2 cellular contexts compared by ENCODE assay signal in the genomic region with DNA sequence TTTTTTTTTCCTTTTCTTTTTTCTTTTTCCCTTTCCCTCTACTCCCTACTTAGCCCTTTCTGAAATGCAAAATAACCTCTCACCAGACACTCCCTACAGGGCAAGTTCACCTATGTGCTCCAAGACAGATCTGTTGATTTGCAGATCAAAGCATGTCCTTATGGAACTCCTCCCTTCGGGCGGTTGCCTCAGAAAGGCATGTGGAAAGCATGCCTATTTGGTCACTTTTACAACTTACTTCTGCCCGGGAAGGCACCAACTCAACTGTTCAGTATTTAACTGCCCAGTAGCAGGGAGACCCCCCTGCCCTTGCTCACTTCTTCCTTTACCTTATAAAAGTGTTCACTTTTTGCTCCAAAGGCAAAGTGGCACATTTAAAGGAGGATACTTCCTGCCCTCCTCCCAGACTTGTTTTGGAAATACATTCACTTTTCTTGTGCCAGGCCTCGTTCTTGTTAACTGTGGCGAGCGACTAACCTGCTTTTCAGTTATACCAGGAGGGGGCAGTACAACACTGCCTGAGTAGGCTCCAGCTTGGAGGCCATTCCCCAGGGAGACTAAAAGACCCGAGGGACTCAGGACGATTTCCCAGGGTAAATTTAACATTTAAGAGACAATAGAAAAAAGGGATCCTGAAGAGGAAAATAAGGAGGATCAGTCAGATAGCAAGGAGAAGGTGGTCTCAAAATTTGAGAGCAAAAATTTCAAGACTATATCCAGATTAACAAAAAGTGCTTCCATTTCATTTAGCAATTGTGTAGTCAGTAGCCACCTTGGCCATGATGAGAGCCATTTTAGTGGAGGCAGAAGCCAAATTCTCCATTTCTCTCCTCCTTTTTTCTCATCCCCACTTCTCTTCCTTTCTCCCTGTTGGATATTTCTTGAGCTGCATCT.
A peak's percentile ranks its signal among the peaks of the same experiment; 100 is the strongest.
TF ChIP-seq lines count a peak whose summit lies in the region.

No MANE protein-coding gene starts in this region.

TF ChIP-seq in HEK293, 187 proteins besides CTCF, POLR2A, EP300 and RAD21 (continued from another document):
- TF ChIP-seq, protein P1, sequence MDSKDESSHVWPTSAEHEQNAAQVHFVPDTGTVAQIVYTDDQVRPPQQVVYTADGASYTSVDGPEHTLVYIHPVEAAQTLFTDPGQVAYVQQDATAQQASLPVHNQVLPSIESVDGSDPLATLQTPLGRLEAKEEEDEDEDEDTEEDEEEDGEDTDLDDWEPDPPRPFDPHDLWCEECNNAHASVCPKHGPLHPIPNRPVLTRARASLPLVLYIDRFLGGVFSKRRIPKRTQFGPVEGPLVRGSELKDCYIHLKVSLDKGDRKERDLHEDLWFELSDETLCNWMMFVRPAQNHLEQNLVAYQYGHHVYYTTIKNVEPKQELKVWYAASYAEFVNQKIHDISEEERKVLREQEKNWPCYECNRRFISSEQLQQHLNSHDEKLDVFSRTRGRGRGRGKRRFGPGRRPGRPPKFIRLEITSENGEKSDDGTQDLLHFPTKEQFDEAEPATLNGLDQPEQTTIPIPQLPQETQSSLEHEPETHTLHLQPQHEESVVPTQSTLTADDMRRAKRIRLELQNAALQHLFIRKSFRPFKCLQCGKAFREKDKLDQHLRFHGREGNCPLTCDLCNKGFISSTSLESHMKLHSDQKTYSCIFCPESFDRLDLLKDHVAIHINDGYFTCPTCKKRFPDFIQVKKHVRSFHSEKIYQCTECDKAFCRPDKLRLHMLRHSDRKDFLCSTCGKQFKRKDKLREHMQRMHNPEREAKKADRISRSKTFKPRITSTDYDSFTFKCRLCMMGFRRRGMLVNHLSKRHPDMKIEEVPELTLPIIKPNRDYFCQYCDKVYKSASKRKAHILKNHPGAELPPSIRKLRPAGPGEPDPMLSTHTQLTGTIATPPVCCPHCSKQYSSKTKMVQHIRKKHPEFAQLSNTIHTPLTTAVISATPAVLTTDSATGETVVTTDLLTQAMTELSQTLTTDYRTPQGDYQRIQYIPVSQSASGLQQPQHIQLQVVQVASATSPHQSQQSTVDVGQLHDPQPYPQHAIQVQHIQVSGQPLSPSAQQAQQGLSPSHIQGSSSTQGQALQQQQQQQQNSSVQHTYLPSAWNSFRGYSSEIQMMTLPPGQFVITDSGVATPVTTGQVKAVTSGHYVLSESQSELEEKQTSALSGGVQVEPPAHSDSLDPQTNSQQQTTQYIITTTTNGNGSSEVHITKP (tag by site-specific recombination; IDR thresholded peaks at IDR 0.05), result peak; percentile 72
- TF ChIP-seq ZNF423 (tag by site-specific recombination; IDR thresholded peaks at IDR 0.05) (peak; percentile 68), ZNF558 (tag by site-specific recombination; IDR thresholded peaks at IDR 0.05) (no peak), ZBTB17 (tag by site-specific recombination; IDR thresholded peaks at IDR 0.05) (peak; percentile 74), ZBTB8A (tag by site-specific recombination; IDR thresholded peaks at IDR 0.05) (no peak), ZFP3 (tag by site-specific recombination; IDR thresholded peaks at IDR 0.05; ENCODE audit: low read depth) (no peak), ZNF133 (tag by site-specific recombination; IDR thresholded peaks at IDR 0.05) (no peak), ZBTB1 (tag by site-specific recombination; IDR thresholded peaks at IDR 0.05) (no peak), ZNF561 (tag by site-specific recombination; IDR thresholded peaks at IDR 0.05; ENCODE audit: borderline replicate concordance) (peak; percentile 51; the same call in 1 of the 2 replicates), ZNF660 (tag by site-specific recombination; IDR thresholded peaks at IDR 0.05) (peak; percentile 75; the same call in 1 of the 2 replicates), ZNF776 (tag by site-specific recombination; IDR thresholded peaks at IDR 0.05; ENCODE audit: borderline replicate concordance) (no peak), ZNF335 (tag by site-specific recombination; conservative IDR thresholded peaks at IDR 0.05) (peak; percentile 56), ZNF654 (tag by site-specific recombination; IDR thresholded peaks at IDR 0.05; ENCODE audit: low read depth) (peak; percentile 97), ZNF514 (tag by site-specific recombination; IDR thresholded peaks at IDR 0.05) (no peak), ZNF211 (tag by site-specific recombination; IDR thresholded peaks at IDR 0.05; ENCODE audit: low read depth) (no peak)
- TF ChIP-seq, protein P2, sequence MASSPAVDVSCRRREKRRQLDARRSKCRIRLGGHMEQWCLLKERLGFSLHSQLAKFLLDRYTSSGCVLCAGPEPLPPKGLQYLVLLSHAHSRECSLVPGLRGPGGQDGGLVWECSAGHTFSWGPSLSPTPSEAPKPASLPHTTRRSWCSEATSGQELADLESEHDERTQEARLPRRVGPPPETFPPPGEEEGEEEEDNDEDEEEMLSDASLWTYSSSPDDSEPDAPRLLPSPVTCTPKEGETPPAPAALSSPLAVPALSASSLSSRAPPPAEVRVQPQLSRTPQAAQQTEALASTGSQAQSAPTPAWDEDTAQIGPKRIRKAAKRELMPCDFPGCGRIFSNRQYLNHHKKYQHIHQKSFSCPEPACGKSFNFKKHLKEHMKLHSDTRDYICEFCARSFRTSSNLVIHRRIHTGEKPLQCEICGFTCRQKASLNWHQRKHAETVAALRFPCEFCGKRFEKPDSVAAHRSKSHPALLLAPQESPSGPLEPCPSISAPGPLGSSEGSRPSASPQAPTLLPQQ (tag by site-specific recombination; IDR thresholded peaks at IDR 0.05), result 0 out of 2 replicates have a peak, but pooled peaks have one; percentile 15
- TF ChIP-seq, protein P3, sequence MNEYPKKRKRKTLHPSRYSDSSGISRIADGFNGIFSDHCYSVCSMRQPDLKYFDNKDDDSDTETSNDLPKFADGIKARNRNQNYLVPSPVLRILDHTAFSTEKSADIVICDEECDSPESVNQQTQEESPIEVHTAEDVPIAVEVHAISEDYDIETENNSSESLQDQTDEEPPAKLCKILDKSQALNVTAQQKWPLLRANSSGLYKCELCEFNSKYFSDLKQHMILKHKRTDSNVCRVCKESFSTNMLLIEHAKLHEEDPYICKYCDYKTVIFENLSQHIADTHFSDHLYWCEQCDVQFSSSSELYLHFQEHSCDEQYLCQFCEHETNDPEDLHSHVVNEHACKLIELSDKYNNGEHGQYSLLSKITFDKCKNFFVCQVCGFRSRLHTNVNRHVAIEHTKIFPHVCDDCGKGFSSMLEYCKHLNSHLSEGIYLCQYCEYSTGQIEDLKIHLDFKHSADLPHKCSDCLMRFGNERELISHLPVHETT (tag by site-specific recombination; IDR thresholded peaks at IDR 0.05), result no peak

TF ChIP-seq in GM12878, 131 proteins besides CTCF, POLR2A, EP300 and RAD21 (continued from another document and continues in another):
- TF ChIP-seq NFIC (IDR thresholded peaks at IDR 0.05; ENCODE audit: low read depth, low read length), result no peak; the same call in 1 of the 2 replicates
- peak; percentile 69 for TF ChIP-seq ATF7 (IDR thresholded peaks at IDR 0.05; ENCODE audit: low read depth)
- no peak for TF ChIP-seq CEBPB (IDR thresholded peaks at IDR 0.05; ENCODE audit: borderline replicate concordance in 1 of 2, low read depth in 2 of 2, low read length in 2 of 2)
- peak; percentile 53 to 71; a peak in 1 of 4 replicates for TF ChIP-seq IKZF2 (IDR thresholded peaks at IDR 0.05)
- no peak for TF ChIP-seq ZZZ3 (IDR thresholded peaks at IDR 0.05; ENCODE audit: control insufficient read depth, insufficient read length, low read depth)
- TF ChIP-seq, protein P4, sequence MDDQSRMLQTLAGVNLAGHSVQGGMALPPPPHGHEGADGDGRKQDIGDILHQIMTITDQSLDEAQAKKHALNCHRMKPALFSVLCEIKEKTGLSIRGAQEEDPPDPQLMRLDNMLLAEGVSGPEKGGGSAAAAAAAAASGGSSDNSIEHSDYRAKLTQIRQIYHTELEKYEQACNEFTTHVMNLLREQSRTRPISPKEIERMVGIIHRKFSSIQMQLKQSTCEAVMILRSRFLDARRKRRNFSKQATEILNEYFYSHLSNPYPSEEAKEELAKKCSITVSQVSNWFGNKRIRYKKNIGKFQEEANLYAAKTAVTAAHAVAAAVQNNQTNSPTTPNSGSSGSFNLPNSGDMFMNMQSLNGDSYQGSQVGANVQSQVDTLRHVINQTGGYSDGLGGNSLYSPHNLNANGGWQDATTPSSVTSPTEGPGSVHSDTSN (IDR thresholded peaks at IDR 0.05; ENCODE audit: insufficient replicate concordance, low read depth, low read length), result no peak
- TF ChIP-seq, protein P5, sequence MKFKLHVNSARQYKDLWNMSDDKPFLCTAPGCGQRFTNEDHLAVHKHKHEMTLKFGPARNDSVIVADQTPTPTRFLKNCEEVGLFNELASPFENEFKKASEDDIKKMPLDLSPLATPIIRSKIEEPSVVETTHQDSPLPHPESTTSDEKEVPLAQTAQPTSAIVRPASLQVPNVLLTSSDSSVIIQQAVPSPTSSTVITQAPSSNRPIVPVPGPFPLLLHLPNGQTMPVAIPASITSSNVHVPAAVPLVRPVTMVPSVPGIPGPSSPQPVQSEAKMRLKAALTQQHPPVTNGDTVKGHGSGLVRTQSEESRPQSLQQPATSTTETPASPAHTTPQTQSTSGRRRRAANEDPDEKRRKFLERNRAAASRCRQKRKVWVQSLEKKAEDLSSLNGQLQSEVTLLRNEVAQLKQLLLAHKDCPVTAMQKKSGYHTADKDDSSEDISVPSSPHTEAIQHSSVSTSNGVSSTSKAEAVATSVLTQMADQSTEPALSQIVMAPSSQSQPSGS (IDR thresholded peaks at IDR 0.05; ENCODE audit: low read length), result peak; percentile 97
- TF ChIP-seq NR2C1 (IDR thresholded peaks at IDR 0.05), result no peak
- TF ChIP-seq TCF7 (IDR thresholded peaks at IDR 0.05; ENCODE audit: borderline replicate concordance), result no peak
- TF ChIP-seq KAT2A (conservative IDR thresholded peaks at IDR 0.05; ENCODE audit: control insufficient read depth, low read depth, low read length), result no peak
- TF ChIP-seq, protein P6, sequence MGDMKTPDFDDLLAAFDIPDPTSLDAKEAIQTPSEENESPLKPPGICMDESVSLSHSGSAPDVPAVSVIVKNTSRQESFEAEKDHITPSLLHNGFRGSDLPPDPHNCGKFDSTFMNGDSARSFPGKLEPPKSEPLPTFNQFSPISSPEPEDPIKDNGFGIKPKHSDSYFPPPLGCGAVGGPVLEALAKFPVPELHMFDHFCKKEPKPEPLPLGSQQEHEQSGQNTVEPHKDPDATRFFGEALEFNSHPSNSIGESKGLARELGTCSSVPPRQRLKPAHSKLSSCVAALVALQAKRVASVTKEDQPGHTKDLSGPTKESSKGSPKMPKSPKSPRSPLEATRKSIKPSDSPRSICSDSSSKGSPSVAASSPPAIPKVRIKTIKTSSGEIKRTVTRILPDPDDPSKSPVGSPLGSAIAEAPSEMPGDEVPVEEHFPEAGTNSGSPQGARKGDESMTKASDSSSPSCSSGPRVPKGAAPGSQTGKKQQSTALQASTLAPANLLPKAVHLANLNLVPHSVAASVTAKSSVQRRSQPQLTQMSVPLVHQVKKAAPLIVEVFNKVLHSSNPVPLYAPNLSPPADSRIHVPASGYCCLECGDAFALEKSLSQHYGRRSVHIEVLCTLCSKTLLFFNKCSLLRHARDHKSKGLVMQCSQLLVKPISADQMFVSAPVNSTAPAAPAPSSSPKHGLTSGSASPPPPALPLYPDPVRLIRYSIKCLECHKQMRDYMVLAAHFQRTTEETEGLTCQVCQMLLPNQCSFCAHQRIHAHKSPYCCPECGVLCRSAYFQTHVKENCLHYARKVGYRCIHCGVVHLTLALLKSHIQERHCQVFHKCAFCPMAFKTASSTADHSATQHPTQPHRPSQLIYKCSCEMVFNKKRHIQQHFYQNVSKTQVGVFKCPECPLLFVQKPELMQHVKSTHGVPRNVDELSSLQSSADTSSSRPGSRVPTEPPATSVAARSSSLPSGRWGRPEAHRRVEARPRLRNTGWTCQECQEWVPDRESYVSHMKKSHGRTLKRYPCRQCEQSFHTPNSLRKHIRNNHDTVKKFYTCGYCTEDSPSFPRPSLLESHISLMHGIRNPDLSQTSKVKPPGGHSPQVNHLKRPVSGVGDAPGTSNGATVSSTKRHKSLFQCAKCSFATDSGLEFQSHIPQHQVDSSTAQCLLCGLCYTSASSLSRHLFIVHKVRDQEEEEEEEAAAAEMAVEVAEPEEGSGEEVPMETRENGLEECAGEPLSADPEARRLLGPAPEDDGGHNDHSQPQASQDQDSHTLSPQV (IDR thresholded peaks at IDR 0.05), result peak; percentile 92; the same call in 1 of the 2 replicates
- no peak for TF ChIP-seq PAX8 (IDR thresholded peaks at IDR 0.05)
- TF ChIP-seq FOXK2 (IDR thresholded peaks at IDR 0.05), result no peak
- peak; percentile 61; the same call in 1 of the 2 replicates for TF ChIP-seq MEF2A (IDR thresholded peaks at IDR 0.05; ENCODE audit: insufficient read depth, low read depth, low read length)
- no peak for TF ChIP-seq CBX3 (IDR thresholded peaks at IDR 0.05; ENCODE audit: borderline replicate concordance, low read depth)
- TF ChIP-seq IKZF1 (conservative IDR thresholded peaks at IDR 0.05), result peak; percentile 71
- TF ChIP-seq BACH1 (IDR thresholded peaks at IDR 0.05; ENCODE audit: borderline replicate concordance), result no peak
- TF ChIP-seq KDM1A (IDR thresholded peaks at IDR 0.05; ENCODE audit: borderline replicate concordance), result no peak
- TF ChIP-seq, protein P7, sequence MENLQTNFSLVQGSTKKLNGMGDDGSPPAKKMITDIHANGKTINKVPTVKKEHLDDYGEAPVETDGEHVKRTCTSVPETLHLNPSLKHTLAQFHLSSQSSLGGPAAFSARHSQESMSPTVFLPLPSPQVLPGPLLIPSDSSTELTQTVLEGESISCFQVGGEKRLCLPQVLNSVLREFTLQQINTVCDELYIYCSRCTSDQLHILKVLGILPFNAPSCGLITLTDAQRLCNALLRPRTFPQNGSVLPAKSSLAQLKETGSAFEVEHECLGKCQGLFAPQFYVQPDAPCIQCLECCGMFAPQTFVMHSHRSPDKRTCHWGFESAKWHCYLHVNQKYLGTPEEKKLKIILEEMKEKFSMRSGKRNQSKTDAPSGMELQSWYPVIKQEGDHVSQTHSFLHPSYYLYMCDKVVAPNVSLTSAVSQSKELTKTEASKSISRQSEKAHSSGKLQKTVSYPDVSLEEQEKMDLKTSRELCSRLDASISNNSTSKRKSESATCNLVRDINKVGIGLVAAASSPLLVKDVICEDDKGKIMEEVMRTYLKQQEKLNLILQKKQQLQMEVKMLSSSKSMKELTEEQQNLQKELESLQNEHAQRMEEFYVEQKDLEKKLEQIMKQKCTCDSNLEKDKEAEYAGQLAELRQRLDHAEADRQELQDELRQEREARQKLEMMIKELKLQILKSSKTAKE (IDR thresholded peaks at IDR 0.05; ENCODE audit: low read depth, poor library complexity, severe bottlenecking), result peak; percentile 78
- peak; percentile 55; the same call in 1 of the 2 replicates for TF ChIP-seq HDGF (IDR thresholded peaks at IDR 0.05)
- TF ChIP-seq PAX5 (IDR thresholded peaks at IDR 0.05; ENCODE audit: borderline replicate concordance, low read depth, low read length), result no peak
- TF ChIP-seq JUND (IDR thresholded peaks at IDR 0.05; ENCODE audit: low read depth, low read length), result no peak
- TF ChIP-seq, protein P8, sequence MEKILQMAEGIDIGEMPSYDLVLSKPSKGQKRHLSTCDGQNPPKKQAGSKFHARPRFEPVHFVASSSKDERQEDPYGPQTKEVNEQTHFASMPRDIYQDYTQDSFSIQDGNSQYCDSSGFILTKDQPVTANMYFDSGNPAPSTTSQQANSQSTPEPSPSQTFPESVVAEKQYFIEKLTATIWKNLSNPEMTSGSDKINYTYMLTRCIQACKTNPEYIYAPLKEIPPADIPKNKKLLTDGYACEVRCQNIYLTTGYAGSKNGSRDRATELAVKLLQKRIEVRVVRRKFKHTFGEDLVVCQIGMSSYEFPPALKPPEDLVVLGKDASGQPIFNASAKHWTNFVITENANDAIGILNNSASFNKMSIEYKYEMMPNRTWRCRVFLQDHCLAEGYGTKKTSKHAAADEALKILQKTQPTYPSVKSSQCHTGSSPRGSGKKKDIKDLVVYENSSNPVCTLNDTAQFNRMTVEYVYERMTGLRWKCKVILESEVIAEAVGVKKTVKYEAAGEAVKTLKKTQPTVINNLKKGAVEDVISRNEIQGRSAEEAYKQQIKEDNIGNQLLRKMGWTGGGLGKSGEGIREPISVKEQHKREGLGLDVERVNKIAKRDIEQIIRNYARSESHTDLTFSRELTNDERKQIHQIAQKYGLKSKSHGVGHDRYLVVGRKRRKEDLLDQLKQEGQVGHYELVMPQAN (conservative IDR thresholded peaks at IDR 0.05), result no peak
